ENCODE assay signal across 1 cellular context in the genomic region with DNA sequence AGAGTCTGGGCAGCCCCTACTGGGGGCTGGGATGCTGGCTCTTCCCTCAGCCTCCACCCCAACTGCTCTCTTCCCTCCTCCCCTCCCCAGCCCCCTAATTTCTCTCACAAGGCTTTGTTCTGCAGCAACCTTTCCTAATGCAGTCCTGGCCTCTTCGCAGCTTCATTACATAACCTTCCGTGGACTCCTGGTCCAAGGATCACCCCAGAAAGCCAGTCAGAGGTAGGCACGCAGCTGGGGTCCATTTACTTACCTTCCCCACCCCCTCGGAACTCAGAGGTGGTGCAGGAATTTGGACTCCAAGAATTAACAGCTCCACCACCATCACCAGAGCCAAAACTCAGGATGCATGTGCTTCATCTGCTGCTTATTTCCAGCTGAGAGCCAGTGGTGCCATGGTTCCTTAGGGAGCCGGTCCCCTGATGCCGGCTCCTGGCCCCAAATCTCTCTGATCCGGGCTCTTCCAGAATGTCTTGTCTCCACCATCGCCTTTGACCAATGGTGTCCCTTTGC.
TF ChIP-seq lines count a peak whose summit lies in the region.

No MANE protein-coding gene starts in this region.

TF ChIP-seq in HepG2, 621 proteins besides CTCF, POLR2A, EP300 and RAD21 (continued from another document and continues in another):
- TF ChIP-seq KDM6A (CRISPR knock-in tag; IDR thresholded peaks at IDR 0.05; ENCODE audit: low read depth) (peak; percentile 79), ZNF44 (CRISPR knock-in tag; IDR thresholded peaks at IDR 0.05) (peak; percentile 13; the same call in 1 of the 2 replicates), ZNF724P (CRISPR knock-in tag; IDR thresholded peaks at IDR 0.05; ENCODE audit: borderline replicate concordance) (0 out of 2 replicates have a peak, but pooled peaks have one; percentile 27), ZNF451 (CRISPR knock-in tag; IDR thresholded peaks at IDR 0.05) (0 out of 2 replicates have a peak, but pooled peaks have one; percentile 1), ZNF660 (CRISPR knock-in tag; IDR thresholded peaks at IDR 0.05; ENCODE audit: borderline replicate concordance, low read depth) (no peak), DNMT3B (CRISPR knock-in tag; conservative IDR thresholded peaks at IDR 0.05) (0 out of 2 replicates have a peak, but pooled peaks have one; percentile 28), ZBTB7B (CRISPR knock-in tag; IDR thresholded peaks at IDR 0.05) (peak; percentile 61; the same call in 1 of the 2 replicates), ZNF224 (CRISPR knock-in tag; IDR thresholded peaks at IDR 0.05) (0 out of 2 replicates have a peak, but pooled peaks have one; percentile 27), HES4 (CRISPR knock-in tag; IDR thresholded peaks at IDR 0.05; ENCODE audit: borderline replicate concordance) (peak; percentile 4; the same call in 1 of the 2 replicates), ELF4 (CRISPR knock-in tag; IDR thresholded peaks at IDR 0.05; ENCODE audit: borderline replicate concordance) (no peak), ARNTL (CRISPR knock-in tag; IDR thresholded peaks at IDR 0.05) (no peak), ZNF563 (CRISPR knock-in tag; IDR thresholded peaks at IDR 0.05) (0 out of 2 replicates have a peak, but pooled peaks have one; percentile 42), CEBPG (CRISPR knock-in tag; IDR thresholded peaks at IDR 0.05) (peak; percentile 48; the same call in 1 of the 2 replicates), GATAD2A (CRISPR knock-in tag; IDR thresholded peaks at IDR 0.05) (peak; percentile 68), ZMYM3 (CRISPR knock-in tag; IDR thresholded peaks at IDR 0.05) (no peak), PCBP1 (IDR thresholded peaks at IDR 0.05; ENCODE audit: borderline replicate concordance, low read depth, low read length) (no peak), ZNF75D (CRISPR knock-in tag; IDR thresholded peaks at IDR 0.05; ENCODE audit: borderline replicate concordance) (no peak), ZNF788 (CRISPR knock-in tag; IDR thresholded peaks at IDR 0.05; ENCODE audit: borderline replicate concordance) (no peak), ZNF703 (CRISPR knock-in tag; IDR thresholded peaks at IDR 0.05; ENCODE audit: borderline replicate concordance) (peak; percentile 15; the same call in 1 of the 2 replicates), ZFP36L1 (CRISPR knock-in tag; IDR thresholded peaks at IDR 0.05) (no peak), JUNB (CRISPR knock-in tag; IDR thresholded peaks at IDR 0.05; ENCODE audit: borderline replicate concordance) (no peak), HMGA1 (CRISPR knock-in tag; conservative IDR thresholded peaks at IDR 0.05) (no peak), SRY (CRISPR knock-in tag; IDR thresholded peaks at IDR 0.05) (0 out of 2 replicates have a peak, but pooled peaks have one; percentile 49), POLR2AphosphoS2 (IDR thresholded peaks at IDR 0.05; ENCODE audit: low read depth, low read length) (no peak), CC2D1A (CRISPR knock-in tag; IDR thresholded peaks at IDR 0.05) (0 out of 2 replicates have a peak, but pooled peaks have one; percentile 59), ZNF274 (CRISPR knock-in tag; IDR thresholded peaks at IDR 0.05) (no peak), PCBP2 (optimal IDR thresholded peaks at IDR 0.05; ENCODE audit: low read depth, low read length, poor library complexity, severe bottlenecking) (peak; percentile 28), NFKB2 (CRISPR knock-in tag; IDR thresholded peaks at IDR 0.05; ENCODE audit: borderline replicate concordance) (0 out of 2 replicates have a peak, but pooled peaks have one; percentile 34), PAX8 (CRISPR knock-in tag; IDR thresholded peaks at IDR 0.05; ENCODE audit: borderline replicate concordance) (no peak), POLR2AphosphoS5 (IDR thresholded peaks at IDR 0.05; ENCODE audit: low read depth, low read length) (peak; percentile 19; the same call in 1 of the 2 replicates), ZNF891 (CRISPR knock-in tag; IDR thresholded peaks at IDR 0.05) (no peak), AKAP8 (CRISPR knock-in tag; IDR thresholded peaks at IDR 0.05) (no peak)
- TF ChIP-seq, protein P1, sequence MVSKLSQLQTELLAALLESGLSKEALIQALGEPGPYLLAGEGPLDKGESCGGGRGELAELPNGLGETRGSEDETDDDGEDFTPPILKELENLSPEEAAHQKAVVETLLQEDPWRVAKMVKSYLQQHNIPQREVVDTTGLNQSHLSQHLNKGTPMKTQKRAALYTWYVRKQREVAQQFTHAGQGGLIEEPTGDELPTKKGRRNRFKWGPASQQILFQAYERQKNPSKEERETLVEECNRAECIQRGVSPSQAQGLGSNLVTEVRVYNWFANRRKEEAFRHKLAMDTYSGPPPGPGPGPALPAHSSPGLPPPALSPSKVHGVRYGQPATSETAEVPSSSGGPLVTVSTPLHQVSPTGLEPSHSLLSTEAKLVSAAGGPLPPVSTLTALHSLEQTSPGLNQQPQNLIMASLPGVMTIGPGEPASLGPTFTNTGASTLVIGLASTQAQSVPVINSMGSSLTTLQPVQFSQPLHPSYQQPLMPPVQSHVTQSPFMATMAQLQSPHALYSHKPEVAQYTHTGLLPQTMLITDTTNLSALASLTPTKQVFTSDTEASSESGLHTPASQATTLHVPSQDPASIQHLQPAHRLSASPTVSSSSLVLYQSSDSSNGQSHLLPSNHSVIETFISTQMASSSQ (IDR thresholded peaks at IDR 0.05; ENCODE audit: low read depth) = 0 out of 2 replicates have a peak, but pooled peaks have one; percentile 2
- TF ChIP-seq, protein P1 (CRISPR knock-in tag; IDR thresholded peaks at IDR 0.05; ENCODE audit: borderline replicate concordance) = no peak
- TF ChIP-seq, protein P2, sequence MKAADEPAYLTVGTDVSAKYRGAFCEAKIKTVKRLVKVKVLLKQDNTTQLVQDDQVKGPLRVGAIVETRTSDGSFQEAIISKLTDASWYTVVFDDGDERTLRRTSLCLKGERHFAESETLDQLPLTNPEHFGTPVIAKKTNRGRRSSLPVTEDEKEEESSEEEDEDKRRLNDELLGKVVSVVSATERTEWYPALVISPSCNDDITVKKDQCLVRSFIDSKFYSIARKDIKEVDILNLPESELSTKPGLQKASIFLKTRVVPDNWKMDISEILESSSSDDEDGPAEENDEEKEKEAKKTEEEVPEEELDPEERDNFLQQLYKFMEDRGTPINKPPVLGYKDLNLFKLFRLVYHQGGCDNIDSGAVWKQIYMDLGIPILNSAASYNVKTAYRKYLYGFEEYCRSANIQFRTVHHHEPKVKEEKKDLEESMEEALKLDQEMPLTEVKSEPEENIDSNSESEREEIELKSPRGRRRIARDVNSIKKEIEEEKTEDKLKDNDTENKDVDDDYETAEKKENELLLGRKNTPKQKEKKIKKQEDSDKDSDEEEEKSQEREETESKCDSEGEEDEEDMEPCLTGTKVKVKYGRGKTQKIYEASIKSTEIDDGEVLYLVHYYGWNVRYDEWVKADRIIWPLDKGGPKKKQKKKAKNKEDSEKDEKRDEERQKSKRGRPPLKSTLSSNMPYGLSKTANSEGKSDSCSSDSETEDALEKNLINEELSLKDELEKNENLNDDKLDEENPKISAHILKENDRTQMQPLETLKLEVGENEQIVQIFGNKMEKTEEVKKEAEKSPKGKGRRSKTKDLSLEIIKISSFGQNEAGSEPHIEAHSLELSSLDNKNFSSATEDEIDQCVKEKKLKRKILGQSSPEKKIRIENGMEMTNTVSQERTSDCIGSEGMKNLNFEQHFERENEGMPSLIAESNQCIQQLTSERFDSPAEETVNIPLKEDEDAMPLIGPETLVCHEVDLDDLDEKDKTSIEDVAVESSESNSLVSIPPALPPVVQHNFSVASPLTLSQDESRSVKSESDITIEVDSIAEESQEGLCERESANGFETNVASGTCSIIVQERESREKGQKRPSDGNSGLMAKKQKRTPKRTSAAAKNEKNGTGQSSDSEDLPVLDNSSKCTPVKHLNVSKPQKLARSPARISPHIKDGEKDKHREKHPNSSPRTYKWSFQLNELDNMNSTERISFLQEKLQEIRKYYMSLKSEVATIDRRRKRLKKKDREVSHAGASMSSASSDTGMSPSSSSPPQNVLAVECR (CRISPR knock-in tag; IDR thresholded peaks at IDR 0.05; ENCODE audit: borderline replicate concordance) = peak; percentile 6; the same call in 1 of the 2 replicates
- TF ChIP-seq, protein P3, sequence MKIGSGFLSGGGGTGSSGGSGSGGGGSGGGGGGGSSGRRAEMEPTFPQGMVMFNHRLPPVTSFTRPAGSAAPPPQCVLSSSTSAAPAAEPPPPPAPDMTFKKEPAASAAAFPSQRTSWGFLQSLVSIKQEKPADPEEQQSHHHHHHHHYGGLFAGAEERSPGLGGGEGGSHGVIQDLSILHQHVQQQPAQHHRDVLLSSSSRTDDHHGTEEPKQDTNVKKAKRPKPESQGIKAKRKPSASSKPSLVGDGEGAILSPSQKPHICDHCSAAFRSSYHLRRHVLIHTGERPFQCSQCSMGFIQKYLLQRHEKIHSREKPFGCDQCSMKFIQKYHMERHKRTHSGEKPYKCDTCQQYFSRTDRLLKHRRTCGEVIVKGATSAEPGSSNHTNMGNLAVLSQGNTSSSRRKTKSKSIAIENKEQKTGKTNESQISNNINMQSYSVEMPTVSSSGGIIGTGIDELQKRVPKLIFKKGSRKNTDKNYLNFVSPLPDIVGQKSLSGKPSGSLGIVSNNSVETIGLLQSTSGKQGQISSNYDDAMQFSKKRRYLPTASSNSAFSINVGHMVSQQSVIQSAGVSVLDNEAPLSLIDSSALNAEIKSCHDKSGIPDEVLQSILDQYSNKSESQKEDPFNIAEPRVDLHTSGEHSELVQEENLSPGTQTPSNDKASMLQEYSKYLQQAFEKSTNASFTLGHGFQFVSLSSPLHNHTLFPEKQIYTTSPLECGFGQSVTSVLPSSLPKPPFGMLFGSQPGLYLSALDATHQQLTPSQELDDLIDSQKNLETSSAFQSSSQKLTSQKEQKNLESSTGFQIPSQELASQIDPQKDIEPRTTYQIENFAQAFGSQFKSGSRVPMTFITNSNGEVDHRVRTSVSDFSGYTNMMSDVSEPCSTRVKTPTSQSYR (CRISPR knock-in tag; IDR thresholded peaks at IDR 0.05; ENCODE audit: borderline replicate concordance) = peak; percentile 54
- TF ChIP-seq, protein P4, sequence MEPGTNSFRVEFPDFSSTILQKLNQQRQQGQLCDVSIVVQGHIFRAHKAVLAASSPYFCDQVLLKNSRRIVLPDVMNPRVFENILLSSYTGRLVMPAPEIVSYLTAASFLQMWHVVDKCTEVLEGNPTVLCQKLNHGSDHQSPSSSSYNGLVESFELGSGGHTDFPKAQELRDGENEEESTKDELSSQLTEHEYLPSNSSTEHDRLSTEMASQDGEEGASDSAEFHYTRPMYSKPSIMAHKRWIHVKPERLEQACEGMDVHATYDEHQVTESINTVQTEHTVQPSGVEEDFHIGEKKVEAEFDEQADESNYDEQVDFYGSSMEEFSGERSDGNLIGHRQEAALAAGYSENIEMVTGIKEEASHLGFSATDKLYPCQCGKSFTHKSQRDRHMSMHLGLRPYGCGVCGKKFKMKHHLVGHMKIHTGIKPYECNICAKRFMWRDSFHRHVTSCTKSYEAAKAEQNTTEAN (CRISPR knock-in tag; conservative IDR thresholded peaks at IDR 0.05) = no peak
- TF ChIP-seq, protein P5, sequence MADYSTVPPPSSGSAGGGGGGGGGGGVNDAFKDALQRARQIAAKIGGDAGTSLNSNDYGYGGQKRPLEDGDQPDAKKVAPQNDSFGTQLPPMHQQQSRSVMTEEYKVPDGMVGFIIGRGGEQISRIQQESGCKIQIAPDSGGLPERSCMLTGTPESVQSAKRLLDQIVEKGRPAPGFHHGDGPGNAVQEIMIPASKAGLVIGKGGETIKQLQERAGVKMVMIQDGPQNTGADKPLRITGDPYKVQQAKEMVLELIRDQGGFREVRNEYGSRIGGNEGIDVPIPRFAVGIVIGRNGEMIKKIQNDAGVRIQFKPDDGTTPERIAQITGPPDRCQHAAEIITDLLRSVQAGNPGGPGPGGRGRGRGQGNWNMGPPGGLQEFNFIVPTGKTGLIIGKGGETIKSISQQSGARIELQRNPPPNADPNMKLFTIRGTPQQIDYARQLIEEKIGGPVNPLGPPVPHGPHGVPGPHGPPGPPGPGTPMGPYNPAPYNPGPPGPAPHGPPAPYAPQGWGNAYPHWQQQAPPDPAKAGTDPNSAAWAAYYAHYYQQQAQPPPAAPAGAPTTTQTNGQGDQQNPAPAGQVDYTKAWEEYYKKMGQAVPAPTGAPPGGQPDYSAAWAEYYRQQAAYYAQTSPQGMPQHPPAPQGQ (CRISPR knock-in tag; IDR thresholded peaks at IDR 0.05; ENCODE audit: borderline replicate concordance) = no peak
- TF ChIP-seq, protein P6, sequence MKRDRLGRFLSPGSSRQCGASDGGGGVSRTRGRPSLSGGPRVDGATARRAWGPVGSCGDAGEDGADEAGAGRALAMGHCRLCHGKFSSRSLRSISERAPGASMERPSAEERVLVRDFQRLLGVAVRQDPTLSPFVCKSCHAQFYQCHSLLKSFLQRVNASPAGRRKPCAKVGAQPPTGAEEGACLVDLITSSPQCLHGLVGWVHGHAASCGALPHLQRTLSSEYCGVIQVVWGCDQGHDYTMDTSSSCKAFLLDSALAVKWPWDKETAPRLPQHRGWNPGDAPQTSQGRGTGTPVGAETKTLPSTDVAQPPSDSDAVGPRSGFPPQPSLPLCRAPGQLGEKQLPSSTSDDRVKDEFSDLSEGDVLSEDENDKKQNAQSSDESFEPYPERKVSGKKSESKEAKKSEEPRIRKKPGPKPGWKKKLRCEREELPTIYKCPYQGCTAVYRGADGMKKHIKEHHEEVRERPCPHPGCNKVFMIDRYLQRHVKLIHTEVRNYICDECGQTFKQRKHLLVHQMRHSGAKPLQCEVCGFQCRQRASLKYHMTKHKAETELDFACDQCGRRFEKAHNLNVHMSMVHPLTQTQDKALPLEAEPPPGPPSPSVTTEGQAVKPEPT (CRISPR knock-in tag; IDR thresholded peaks at IDR 0.05; ENCODE audit: low read depth) = 0 out of 2 replicates have a peak, but pooled peaks have one; percentile 12
- TF ChIP-seq, protein P7, sequence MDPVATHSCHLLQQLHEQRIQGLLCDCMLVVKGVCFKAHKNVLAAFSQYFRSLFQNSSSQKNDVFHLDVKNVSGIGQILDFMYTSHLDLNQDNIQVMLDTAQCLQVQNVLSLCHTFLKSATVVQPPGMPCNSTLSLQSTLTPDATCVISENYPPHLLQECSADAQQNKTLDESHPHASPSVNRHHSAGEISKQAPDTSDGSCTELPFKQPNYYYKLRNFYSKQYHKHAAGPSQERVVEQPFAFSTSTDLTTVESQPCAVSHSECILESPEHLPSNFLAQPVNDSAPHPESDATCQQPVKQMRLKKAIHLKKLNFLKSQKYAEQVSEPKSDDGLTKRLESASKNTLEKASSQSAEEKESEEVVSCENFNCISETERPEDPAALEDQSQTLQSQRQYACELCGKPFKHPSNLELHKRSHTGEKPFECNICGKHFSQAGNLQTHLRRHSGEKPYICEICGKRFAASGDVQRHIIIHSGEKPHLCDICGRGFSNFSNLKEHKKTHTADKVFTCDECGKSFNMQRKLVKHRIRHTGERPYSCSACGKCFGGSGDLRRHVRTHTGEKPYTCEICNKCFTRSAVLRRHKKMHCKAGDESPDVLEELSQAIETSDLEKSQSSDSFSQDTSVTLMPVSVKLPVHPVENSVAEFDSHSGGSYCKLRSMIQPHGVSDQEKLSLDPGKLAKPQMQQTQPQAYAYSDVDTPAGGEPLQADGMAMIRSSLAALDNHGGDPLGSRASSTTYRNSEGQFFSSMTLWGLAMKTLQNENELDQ (CRISPR knock-in tag; IDR thresholded peaks at IDR 0.05; ENCODE audit: borderline replicate concordance) = no peak
